In genomic region chr19:55486971-55487883, GRCh38 we compare ENCODE assay signal across 1 cellular context.
TF ChIP-seq lines count a peak whose summit lies in the region.

No MANE protein-coding gene starts in this region.

TF ChIP-seq in IMR-90, 13 proteins besides CTCF, POLR2A, EP300 and RAD21:
- TF ChIP-seq NFE2L2 (IDR thresholded peaks at IDR 0.05; ENCODE audit: low read depth, low read length) (peak; percentile 29; the same call in 1 of the 2 replicates), MAFK (IDR thresholded peaks at IDR 0.05; ENCODE audit: low read depth, low read length) (no peak), CEBPB (IDR thresholded peaks at IDR 0.05; ENCODE audit: low read depth, low read length) (no peak), ELK1 (IDR thresholded peaks at IDR 0.05; ENCODE audit: borderline replicate concordance, low read depth, low read length) (no peak), RFX5 (IDR thresholded peaks at IDR 0.05; ENCODE audit: low read depth, low read length) (0 out of 2 replicates have a peak, but pooled peaks have one; percentile 12), BHLHE40 (IDR thresholded peaks at IDR 0.05; ENCODE audit: low read depth, low read length) (peak; percentile 57; the same call in 1 of the 2 replicates), RCOR1 (IDR thresholded peaks at IDR 0.05; ENCODE audit: insufficient replicate concordance, low read length) (peak; percentile 53), MAZ (IDR thresholded peaks at IDR 0.05; ENCODE audit: borderline replicate concordance, low read depth, low read length) (peak; percentile 84), FOS (IDR thresholded peaks at IDR 0.05; ENCODE audit: low read depth, low read length) (peak; percentile 87), CHD1 (IDR thresholded peaks at IDR 0.05; ENCODE audit: low read depth, low read length) (0 out of 2 replicates have a peak, but pooled peaks have one; percentile 51), SMC3 (IDR thresholded peaks at IDR 0.05; ENCODE audit: low read depth, low read length) (no peak), MXI1 (IDR thresholded peaks at IDR 0.05; ENCODE audit: borderline replicate concordance, low read depth, low read length) (peak; percentile 43; the same call in 1 of the 2 replicates), USF2 (IDR thresholded peaks at IDR 0.05; ENCODE audit: low read depth, low read length) (peak; percentile 31; the same call in 1 of the 2 replicates)
